ENCODE assay signal across 2 cellular contexts in genomic region chr6:106733386-106733785, GRCh38.
TF ChIP-seq lines count a peak whose summit lies in the region.

No MANE protein-coding gene starts in this region.

TF ChIP-seq in A549, 52 proteins besides CTCF, POLR2A, EP300 and RAD21 (continued from another document):
- TF ChIP-seq HMGXB4 (CRISPR knock-in tag; IDR thresholded peaks at IDR 0.05; ENCODE audit: borderline replicate concordance) (no peak), MAX (IDR thresholded peaks at IDR 0.05) (no peak), MAFK (IDR thresholded peaks at IDR 0.05; ENCODE audit: partially characterized antibody) (no peak), JUNB (IDR thresholded peaks at IDR 0.05) (no peak), FOSB (CRISPR knock-in tag; IDR thresholded peaks at IDR 0.05) (no peak), TFCP2L1 (CRISPR knock-in tag; IDR thresholded peaks at IDR 0.05) (no peak), ZNF302 (CRISPR knock-in tag; IDR thresholded peaks at IDR 0.05) (no peak), JUN (IDR thresholded peaks at IDR 0.05) (no peak), HOXA7 (CRISPR knock-in tag; IDR thresholded peaks at IDR 0.05) (no peak), SREBF2 (IDR thresholded peaks at IDR 0.05) (no peak), PHF8 (IDR thresholded peaks at IDR 0.05; ENCODE audit: borderline replicate concordance, low read depth) (no peak), CEBPB (IDR thresholded peaks at IDR 0.05) (no peak), CHD2 (IDR thresholded peaks at IDR 0.05; ENCODE audit: low read length, partially characterized antibody) (no peak), ZSCAN20 (CRISPR knock-in tag; IDR thresholded peaks at IDR 0.05) (no peak), HOXB13 (CRISPR knock-in tag; IDR thresholded peaks at IDR 0.05; ENCODE audit: low read depth) (no peak), USF2 (IDR thresholded peaks at IDR 0.05) (no peak), CBX2 (IDR thresholded peaks at IDR 0.05; ENCODE audit: borderline replicate concordance, low read depth) (no peak)

TF ChIP-seq in H1, 55 proteins besides CTCF, POLR2A, EP300 and RAD21 (continued from another document):
- no peak for TF ChIP-seq EZH2 (IDR thresholded peaks at IDR 0.05; ENCODE audit: low read depth, low read length, severe bottlenecking)
- TF ChIP-seq TAF1 (IDR thresholded peaks at IDR 0.05; ENCODE audit: low read depth, low read length): no peak
- no peak for TF ChIP-seq BRCA1 (IDR thresholded peaks at IDR 0.05; ENCODE audit: low read depth, low read length)
- no peak for TF ChIP-seq USF2 (IDR thresholded peaks at IDR 0.05; ENCODE audit: low read length)
- no peak for TF ChIP-seq SIRT6 (IDR thresholded peaks at IDR 0.05; ENCODE audit: low read length)
- TF ChIP-seq JUN (IDR thresholded peaks at IDR 0.05; ENCODE audit: low read depth, low read length): no peak
- TF ChIP-seq SP4 (IDR thresholded peaks at IDR 0.05; ENCODE audit: low read length): no peak
- TF ChIP-seq RBBP5 (IDR thresholded peaks at IDR 0.05; ENCODE audit: borderline replicate concordance, low read depth, low read length): no peak
- no peak for TF ChIP-seq EGR1 (IDR thresholded peaks at IDR 0.05; ENCODE audit: borderline replicate concordance, low read depth, low read length)
- TF ChIP-seq E2F6 (IDR thresholded peaks at IDR 0.05): no peak
- TF ChIP-seq JUND (IDR thresholded peaks at IDR 0.05; ENCODE audit: low read length): no peak
- no peak for TF ChIP-seq TBP (IDR thresholded peaks at IDR 0.05; ENCODE audit: low read depth, low read length)
- no peak for TF ChIP-seq SP1 (IDR thresholded peaks at IDR 0.05; ENCODE audit: low read depth, low read length)
- no peak for TF ChIP-seq POU5F1 (IDR thresholded peaks at IDR 0.05; ENCODE audit: low read depth, low read length)
- TF ChIP-seq GTF2F1 (IDR thresholded peaks at IDR 0.05; ENCODE audit: borderline replicate concordance, low read depth, low read length): no peak
- no peak for TF ChIP-seq KDM5A (IDR thresholded peaks at IDR 0.05; ENCODE audit: low read length)
